Comparison of ENCODE assay signal across 8 cellular contexts in the genomic region with DNA sequence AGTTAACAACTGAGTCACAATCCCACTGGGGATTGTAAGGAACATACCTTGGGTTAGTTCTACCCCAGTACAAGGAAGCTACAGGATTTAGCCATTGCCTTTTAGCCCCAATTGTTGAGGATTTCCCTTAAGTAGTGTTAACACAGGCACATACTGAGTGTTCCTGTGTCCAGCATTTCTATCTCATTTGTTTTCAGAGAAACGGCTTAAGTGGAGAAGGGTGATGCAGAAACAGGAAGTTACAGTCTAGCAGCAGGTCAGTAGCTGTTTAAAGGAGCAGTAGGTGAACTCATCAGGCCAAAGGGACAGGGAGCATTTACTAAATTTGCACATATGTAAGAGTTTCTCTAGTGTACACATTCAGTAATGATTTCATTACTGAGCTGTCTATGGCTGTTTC.
A peak's percentile ranks its signal among the peaks of the same experiment; 100 is the strongest.
DNase-seq lines count a peak whose midpoint lies in the region; ATAC-seq, FAIRE-seq and TF ChIP-seq lines count a peak whose summit lies in the region.

No MANE protein-coding gene starts in this region.

- ATAC-seq in GM18505 (IDR thresholded peaks at IDR 0.05; ENCODE audit: unreplicated experiment), result peak; percentile 32
- no peak for ATAC-seq in effector memory CD8-positive, alpha-beta T cell (replicated peaks)

- H3K4me3 ChIP-seq in fibroblast of mammary gland (ENCODE audit: control insufficient read depth, low read depth, low read length), result no peak overlapping the region

- DNase-seq in HFFc6, result no peak
- peak; percentile 54 for DNase-seq in NAMALWA (ENCODE audit: low spot score)
- DNase-seq in fibroblast of mammary gland (ENCODE audit: low read depth), result peak; percentile 59
- no peak for DNase-seq in D721Med (ENCODE audit: insufficient read length, low spot score)
- DNase-seq in stimulated activated CD8-positive, alpha-beta memory T cell treated with anti-CD3 and anti-CD28 coated beads, Interleukin-4, amount 100 ng/mL, for 48 hours, result no peak
- no peak for DNase-seq in NCI-H1417 treated with DMSO at 0.1 percent for 48 hours (lab: John Stamatoyannopoulos, UW)
- no peak for DNase-seq in effector memory CD8-positive, alpha-beta T cell

- H3K4me1 Mint-ChIP-seq in HFFc6 (ENCODE audit: low read depth), result peaks cover 32% of the 10 kb centered on the region
- H3K4me1 Mint-ChIP-seq in effector memory CD8-positive, alpha-beta T cell (ENCODE audit: low read depth in 2 of 2), result peaks cover 10 to 21% of the 10 kb centered on the region in 2 donors

- peaks cover 18% of the 10 kb centered on the region for H3K9me3 Mint-ChIP-seq in HFFc6
- H3K9me3 Mint-ChIP-seq in effector memory CD8-positive, alpha-beta T cell, result no peaks in the 10 kb centered on the region

- no peak for TF ChIP-seq POLR2A in GM18505 (IDR thresholded peaks at IDR 0.05; ENCODE audit: borderline replicate concordance, extremely low read depth, insufficient read depth, insufficient read length)

- H3K27me3 Mint-ChIP-seq in HFFc6 (ENCODE audit: insufficient read depth), result no peaks in the 10 kb centered on the region
- no peaks in the 10 kb centered on the region for H3K27me3 Mint-ChIP-seq in effector memory CD8-positive, alpha-beta T cell

- no peak for FAIRE-seq in D721Med (lab: Jason Lieb, UNC)

- TF ChIP-seq CTCF in HFFc6 (IDR thresholded peaks at IDR 0.05), result no peak
- TF ChIP-seq CTCF in fibroblast of mammary gland (conservative IDR thresholded peaks at IDR 0.05; ENCODE audit: control insufficient read depth, insufficient read depth, low read depth, low read length), result no peak
- TF ChIP-seq CTCF in D721Med (IDR thresholded peaks at IDR 0.05; ENCODE audit: insufficient read depth, missing control alignments), result no peak

- no peak overlapping the region for H3K4me3 Mint-ChIP-seq in HFFc6
- H3K4me3 Mint-ChIP-seq in effector memory CD8-positive, alpha-beta T cell, result no peak overlapping the region

- peak overlapping the region; percentile 59 for H3K27ac Mint-ChIP-seq in HFFc6
- H3K27ac Mint-ChIP-seq in effector memory CD8-positive, alpha-beta T cell, result no peak overlapping the region

- H3K36me3 Mint-ChIP-seq in HFFc6 (ENCODE audit: low read depth), result peaks cover 37% of the 10 kb centered on the region
- peaks cover 4% of the 10 kb centered on the region for H3K36me3 Mint-ChIP-seq in effector memory CD8-positive, alpha-beta T cell (ENCODE audit: insufficient read depth)

Comparison
In these comparisons a context has a peak if more than half of its experiments do, and no peak if none do; other contexts are left out.
1. DNase-seq: peak in NAMALWA (single experiment) and fibroblast of mammary gland (single experiment); none in HFFc6 (single experiment), D721Med (single experiment), stimulated activated CD8-positive, alpha-beta memory T cell treated with anti-CD3 and anti-CD28 coated beads, Interleukin-4, amount 100 ng/mL, for 48 hours (single experiment), NCI-H1417 treated with DMSO at 0.1 percent for 48 hours (single experiment) and effector memory CD8-positive, alpha-beta T cell (0 of 3).